8 cellular contexts compared by ENCODE assay signal in the genomic region with DNA sequence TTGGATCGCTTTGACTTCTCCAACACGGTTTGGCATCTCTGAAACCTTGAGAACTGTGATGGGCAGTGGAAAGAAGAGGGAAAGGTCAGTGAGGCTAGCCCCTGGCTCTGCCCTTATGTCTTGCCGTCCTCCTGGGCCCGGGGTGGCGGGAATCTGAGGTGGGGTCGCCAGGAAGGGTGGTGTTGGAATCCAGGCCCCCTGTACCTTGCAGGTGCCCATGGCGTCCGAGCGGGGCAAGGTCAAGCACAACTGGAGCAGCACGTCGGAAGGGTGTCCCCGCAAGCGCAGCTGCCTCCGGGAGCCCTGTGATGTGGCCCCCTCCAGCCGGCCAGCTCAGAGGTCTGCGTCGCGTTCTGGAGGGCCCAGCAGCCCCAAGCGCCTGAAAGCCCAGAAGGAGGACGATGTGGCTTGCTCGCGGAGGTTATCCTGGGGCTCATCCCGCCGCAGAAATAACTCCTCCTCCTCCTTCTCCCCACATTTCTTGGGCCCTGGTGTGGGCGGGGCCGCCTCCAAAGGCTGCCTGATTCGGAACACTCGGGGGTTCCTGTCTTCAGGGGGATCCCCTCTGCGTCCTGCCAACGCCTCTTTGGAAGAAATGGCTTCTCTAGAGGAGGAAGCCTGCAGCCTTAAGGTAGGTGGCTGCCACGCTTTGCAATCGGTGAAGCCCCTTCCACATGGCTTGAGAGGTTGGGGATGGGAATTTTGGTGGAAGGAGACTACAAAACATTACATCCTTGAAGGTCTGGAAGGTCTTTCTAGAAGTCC. TPM values are rescaled to one million over a fixed set of nuclear protein-coding genes. Genes with fewer than 3 reads are reported as not detected.
DNase-seq lines count a peak whose midpoint lies in the region; ATAC-seq and TF ChIP-seq lines count a peak whose summit lies in the region.

No MANE protein-coding gene starts in this region.

- H4K8ac ChIP-seq in H9 (replicated peaks; ENCODE audit: insufficient read length, low read depth, low read length): no peak overlapping the region

- H4K5ac ChIP-seq in H9 (ENCODE audit: insufficient read length, low read depth, low read length): no peak overlapping the region

- in situ Hi-C loops in T47D (cut with HindIII; ENCODE audit: low pct_unique_long_range_greater_than_20kb, low sequenced_read_pairs): no loop called here

- no peak overlapping the region for H2BK5ac ChIP-seq in H9 (ENCODE audit: insufficient read length, low read length)

- peak; percentile 14 to 42 for DNase-seq in AML-193 (lab: John Stamatoyannopoulos, UW)
- peak; percentile 43 for DNase-seq in H9
- peak; percentile 42 for DNase-seq in T-helper 9 cell
- DNase-seq in T47D (ENCODE audit: low read depth in 1 of 2, low spot score in 1 of 2): peak; percentile 9 to 35
- DNase-seq in islet precursor cell: peak; percentile 67
- peak; percentile 66 to 81 for DNase-seq in stimulated activated CD4-positive, alpha-beta T cell treated with anti-CD3 and anti-CD28 coated beads, Interleukin-2, amount 100 ng/mL, for 24 hours
- DNase-seq in NCI-H2081 (lab: John Stamatoyannopoulos, UW): no peak

- peak overlapping the region; percentile 22 for H3K18ac ChIP-seq in H9 (ENCODE audit: insufficient read length, low read depth, low read length)

- H3K9me3 ChIP-seq in H9 (ENCODE audit: control insufficient read depth, low read depth, low read length): no peaks in the 10 kb centered on the region

- peak overlapping the region; percentile 88 for H3K4me2 ChIP-seq in H9 (ENCODE audit: insufficient read depth, insufficient read length, low read length)

- peak overlapping the region; percentile 7 for H4K91ac ChIP-seq in H9 (ENCODE audit: insufficient read length, low read depth, low read length)

- no CpG with 5 or more reads among the region's 32 CpGs for WGBS in H9 (ENCODE audit: extremely low coverage, insufficient read length, low lambda C conversion rate)

- no peaks in the 10 kb centered on the region for H4K20me1 ChIP-seq in H9 (ENCODE audit: control insufficient read depth, insufficient read depth, insufficient read length)

- H3K9ac ChIP-seq in H9 (ENCODE audit: extremely low read depth, insufficient read length, low read length): peak overlapping the region; percentile 74

- peaks cover 13% of the 10 kb centered on the region for H3K23me2 ChIP-seq in H9 (ENCODE audit: insufficient read length, low read depth, low read length, poor library complexity, severe bottlenecking)

- H3K36me3 Mint-ChIP-seq in H9 (ENCODE audit: insufficient read depth in 1 of 3, low read depth in 3 of 3): peaks cover 40 to 60% (median 49%) of the 10 kb centered on the region in 3 experiments

- H2BK20ac ChIP-seq in H9 (ENCODE audit: low read depth, low read length, poor library complexity, severe bottlenecking): no peak overlapping the region

- H3K27me3 ChIP-seq in H9 (ENCODE audit: insufficient read depth, low read length): no peaks in the 10 kb centered on the region

- H3K4me1 ChIP-seq in H9 (ENCODE audit: insufficient read depth, low read length): peaks cover 3% of the 10 kb centered on the region; the same call in 1 of the 2 replicates

- peak overlapping the region; percentile 83 to 94 for H3K4me3 Mint-ChIP-seq in H9

- peaks cover 17% of the 10 kb centered on the region for H3K27me3 Mint-ChIP-seq in H9 (ENCODE audit: low read depth)

- no peaks in the 10 kb centered on the region for H3K79me1 ChIP-seq in H9 (ENCODE audit: insufficient read depth, low read depth, low read length, poor library complexity, severe bottlenecking)

- peaks cover 33 to 34% of the 10 kb centered on the region in 2 experiments for H3K9me3 Mint-ChIP-seq in H9

- H3T11ph ChIP-seq in H9 (ENCODE audit: low read length): no peak overlapping the region

- no peak overlapping the region for H2BK12ac ChIP-seq in H9 (ENCODE audit: insufficient read length, low read depth, low read length)

- peak overlapping the region; percentile 51 for H3K14ac ChIP-seq in H9 (ENCODE audit: insufficient read depth, low read length)

- H2BK120ac ChIP-seq in H9 (ENCODE audit: low read depth, low read length, poor library complexity, severe bottlenecking): no peak overlapping the region

- no peak overlapping the region for H3K4ac ChIP-seq in H9 (ENCODE audit: low read depth, low read length)

- H2AFZ ChIP-seq in H9 (ENCODE audit: low read length): no peak overlapping the region

- no peak overlapping the region for H3K23ac ChIP-seq in H9 (ENCODE audit: insufficient read length, low read depth, low read length)

- H2AK5ac ChIP-seq in H9 (ENCODE audit: insufficient read length, low read length): no peak overlapping the region

- no peak for TF ChIP-seq CTCF in H9 (conservative IDR thresholded peaks at IDR 0.05)

- H2BK15ac ChIP-seq in H9 (ENCODE audit: low read depth, low read length): no peak overlapping the region

- peak overlapping the region in 2 of 3 experiments; percentile 73 to 77; a peak in 4 of 7 replicates for H3K27ac Mint-ChIP-seq in H9

- peaks cover 11% of the 10 kb centered on the region; the same call in 1 of the 2 replicates for H3K79me2 ChIP-seq in H9 (ENCODE audit: insufficient read depth, low read length)

- H3K27ac ChIP-seq in H9 (ENCODE audit: insufficient read length, low read depth, low read length): no peak overlapping the region

- peaks cover 24 to 26% of the 10 kb centered on the region in 2 experiments for H3K4me1 Mint-ChIP-seq in H9

- no peak for ATAC-seq in GM19328 (IDR thresholded peaks at IDR 0.05; ENCODE audit: unreplicated experiment)

- H3K56ac ChIP-seq in H9 (ENCODE audit: insufficient read length, low read depth, low read length): no peak overlapping the region

RNA-seq across cellular contexts. Expression of a gene that starts 0.9 kb away (rescaled TPM):
- 34.4 and 34.5 TPM in 2 replicates for total RNA-seq in H9 (2021)

RNA-seq across cellular contexts. Expression of a gene that starts 43.6 kb away (rescaled TPM):
- 1.3 TPM in 1 of 2 replicates, not detected in the other for total RNA-seq in H9 (2021)

Comparison
In these comparisons a context has a peak if more than half of its experiments do, and no peak if none do; other contexts are left out.
1. DNase-seq: peak in AML-193 (2 of 2), H9 (single experiment), T-helper 9 cell (single experiment), T47D (2 of 2), islet precursor cell (single experiment) and stimulated activated CD4-positive, alpha-beta T cell treated with anti-CD3 and anti-CD28 coated beads, Interleukin-2, amount 100 ng/mL, for 24 hours (2 of 2); none in NCI-H2081 (0 of 2).